Comparison of ENCODE assay signal across 8 cellular contexts in the genomic region with DNA sequence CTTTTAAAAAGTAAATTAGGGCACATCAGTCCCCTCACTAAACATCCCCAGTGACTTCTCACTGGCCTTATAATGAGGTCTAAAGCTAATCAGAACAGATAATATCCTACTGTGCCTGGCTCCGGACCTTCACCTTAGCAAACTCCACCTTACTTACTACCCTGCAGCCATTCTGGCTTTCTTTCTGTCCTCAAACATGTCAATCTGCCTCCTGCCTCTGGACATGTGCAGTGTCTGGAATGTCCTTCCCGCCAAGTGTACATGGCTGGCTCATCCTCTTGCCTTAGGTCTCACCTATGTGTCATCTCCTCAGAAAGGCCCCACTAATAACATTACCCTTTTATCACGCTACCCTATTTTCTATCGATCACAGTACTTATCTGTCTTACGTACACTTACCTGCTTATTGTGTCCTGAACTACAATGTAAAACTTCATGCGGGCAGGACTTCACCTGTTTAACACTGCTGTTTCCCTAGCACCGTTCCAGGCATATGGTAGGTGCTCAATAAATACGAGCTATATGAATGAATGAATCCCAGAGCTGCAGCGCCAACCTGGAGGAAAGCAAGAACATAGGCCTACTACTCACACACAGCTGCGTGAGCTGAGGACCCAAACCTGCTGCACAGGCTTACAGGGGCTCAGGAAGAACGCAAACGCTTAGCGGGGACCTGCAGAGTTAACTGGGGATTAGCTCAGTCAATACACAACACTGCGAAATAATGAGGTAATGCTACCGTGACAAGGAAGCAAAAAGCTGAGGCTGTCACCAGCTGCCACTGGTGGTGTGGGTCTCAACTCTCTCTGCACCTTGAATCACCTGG. TPM values are rescaled to one million over a fixed set of nuclear protein-coding genes. Genes with fewer than 3 reads are reported as not detected.
DNase-seq lines count a peak whose midpoint lies in the region; ATAC-seq and TF ChIP-seq lines count a peak whose summit lies in the region.

No MANE protein-coding gene starts in this region.

- peak overlapping the region; percentile 83 for H3K9ac ChIP-seq in OCI-LY1 (ENCODE audit: low read length)
- H3K9ac ChIP-seq in trophoblast cell (ENCODE audit: low read length): no peak overlapping the region

- no peak overlapping the region for H4K91ac ChIP-seq in trophoblast cell (ENCODE audit: low read depth, low read length)

- H3K4ac ChIP-seq in trophoblast cell (ENCODE audit: low read depth, low read length): peak overlapping the region; percentile 16

- no peaks in the 10 kb centered on the region for H4K20me1 ChIP-seq in OCI-LY1 (ENCODE audit: insufficient read depth, low read length)

- H4K8ac ChIP-seq in trophoblast cell (ENCODE audit: low read depth, low read length): peak overlapping the region; percentile 94

- peak overlapping the region; percentile 52 for H3K18ac ChIP-seq in trophoblast cell (ENCODE audit: low read length)

- peak overlapping the region; percentile 18 for H2AK5ac ChIP-seq in trophoblast cell (ENCODE audit: low read length)

- no peak overlapping the region for H2BK120ac ChIP-seq in trophoblast cell (ENCODE audit: insufficient read depth, low read length, poor library complexity)

- H3K9me3 Mint-ChIP-seq in endothelial cell (ENCODE audit: unreplicated experiment): no peaks in the 10 kb centered on the region

- H3K27me3 ChIP-seq in OCI-LY1 (ENCODE audit: insufficient read depth, low read length): no peaks in the 10 kb centered on the region
- H3K27me3 ChIP-seq in trophoblast cell (ENCODE audit: insufficient read depth, low read length): no peaks in the 10 kb centered on the region

- TF ChIP-seq CTCF in OCI-LY1 (IDR thresholded peaks at IDR 0.05; ENCODE audit: low read length) (no peak), endothelial cell (IDR thresholded peaks at IDR 0.05; ENCODE audit: unreplicated experiment) (no peak)

- no peak overlapping the region for H2BK5ac ChIP-seq in trophoblast cell (ENCODE audit: low read depth, low read length, poor library complexity)

- DNase-seq in NCI-H345 (lab: John Stamatoyannopoulos, UW) (peak; percentile 22), NCI-H345 treated with DMSO at 0.1 percent for 48 hours (lab: John Stamatoyannopoulos, UW; ENCODE audit: unreplicated experiment) (no peak), endothelial cell (ENCODE audit: low spot score) (no peak), trophoblast cell (no peak)
- no peak for DNase-seq in activated CD4-positive, CD25-positive, alpha-beta regulatory T cell treated with anti-CD3 and anti-CD28 coated beads, Interleukin-2, amount 50 U/mL, for 72 hours

- WGBS in trophoblast cell (ENCODE audit: extremely low coverage, insufficient coverage, insufficient read length): 100% methylated on average over 3 of the region's 15 CpGs

- peak overlapping the region; percentile 94 for H3K4me2 ChIP-seq in OCI-LY1 (ENCODE audit: low read length)
- peak overlapping the region; percentile 77 for H3K4me2 ChIP-seq in trophoblast cell (ENCODE audit: low read length)

- H3K4me3 ChIP-seq in OCI-LY1 (ENCODE audit: low read depth, low read length, poor library complexity, severe bottlenecking) (peak overlapping the region; percentile 70), trophoblast cell (ENCODE audit: low read depth, low read length) (no peak overlapping the region)

- H3K27ac Mint-ChIP-seq in endothelial cell (ENCODE audit: unreplicated experiment): peak overlapping the region; percentile 58

- H4K12ac ChIP-seq in trophoblast cell (ENCODE audit: low read depth, low read length): peak overlapping the region; percentile 12

- no peaks in the 10 kb centered on the region for H3K9me2 ChIP-seq in OCI-LY1 (ENCODE audit: low read depth, low read length)

- H3K9me3 ChIP-seq in OCI-LY1 (ENCODE audit: low read length) (no peaks in the 10 kb centered on the region), trophoblast cell (ENCODE audit: insufficient read depth, low read depth, low read length) (no peaks in the 10 kb centered on the region)

- H3K4me1 ChIP-seq in OCI-LY1 (ENCODE audit: insufficient read depth, low read length, severe bottlenecking) (peaks cover 52% of the 10 kb centered on the region), trophoblast cell (ENCODE audit: control insufficient read depth in 1 of 2, insufficient read depth in 2 of 2, low read length in 2 of 2) (peaks cover 4 to 13% of the 10 kb centered on the region in 2 experiments)

- H3K27me3 Mint-ChIP-seq in endothelial cell (ENCODE audit: unreplicated experiment): peaks cover 5% of the 10 kb centered on the region

- H2AFZ ChIP-seq in OCI-LY1 (ENCODE audit: low read length) (no peak overlapping the region), trophoblast cell (ENCODE audit: insufficient read depth, low read length, poor library complexity) (peak overlapping the region; percentile 12)

- H3K79me2 ChIP-seq in OCI-LY1 (ENCODE audit: insufficient read depth, low read length): 0 out of 2 replicates have a peak, but pooled peaks cover 2% of the 10 kb centered on the region
- H3K79me2 ChIP-seq in trophoblast cell (ENCODE audit: control insufficient read depth, insufficient read depth, low read length, poor library complexity): peaks cover 2% of the 10 kb centered on the region

- peaks cover 43% of the 10 kb centered on the region for H3K36me3 ChIP-seq in OCI-LY1 (ENCODE audit: insufficient read depth, low read length)
- H3K36me3 ChIP-seq in trophoblast cell (ENCODE audit: control insufficient read depth in 1 of 2, insufficient read depth in 2 of 2, low read length in 2 of 2): peaks cover 9 to 14% of the 10 kb centered on the region in 2 experiments

- no peak overlapping the region for H3K23ac ChIP-seq in trophoblast cell (ENCODE audit: low read length)

- no peak for ATAC-seq in GM21786 (IDR thresholded peaks at IDR 0.05; ENCODE audit: unreplicated experiment)
- no peak for ATAC-seq in HG03135 (IDR thresholded peaks at IDR 0.05; ENCODE audit: unreplicated experiment)

- H3K27ac ChIP-seq in OCI-LY1 (ENCODE audit: low read depth, low read length, poor library complexity, severe bottlenecking): peak overlapping the region; percentile 87
- no peak overlapping the region for H3K27ac ChIP-seq in trophoblast cell (ENCODE audit: low read depth, low read length)

- H2BK12ac ChIP-seq in trophoblast cell (ENCODE audit: low read length): no peak overlapping the region

- peaks cover 18% of the 10 kb centered on the region for H3K36me3 Mint-ChIP-seq in endothelial cell (ENCODE audit: low read depth, unreplicated experiment)

- peak overlapping the region; percentile 93 for H3K4me3 Mint-ChIP-seq in endothelial cell (ENCODE audit: unreplicated experiment)

- peaks cover 17% of the 10 kb centered on the region for H3K4me1 Mint-ChIP-seq in endothelial cell (ENCODE audit: unreplicated experiment)

- no peaks in the 10 kb centered on the region for H3F3A ChIP-seq in OCI-LY1 (ENCODE audit: insufficient read depth, low read length)

- H3K79me1 ChIP-seq in trophoblast cell (ENCODE audit: low read length): peaks cover 3% of the 10 kb centered on the region

- no peak overlapping the region for H3K14ac ChIP-seq in trophoblast cell (ENCODE audit: low read length)

RNA-seq across cellular contexts. Expression of gene UQCC2, which starts 1.0 kb away (rescaled TPM):
- total RNA-seq in endothelial cell (ENCODE audit: unreplicated experiment): 54.9 TPM
- polyA plus RNA-seq in trophoblast cell (2013): 65.9 and 67.3 TPM in 2 replicates

RNA-seq across cellular contexts. Expression of gene IP6K3, which starts 36.2 kb away (rescaled TPM):
- total RNA-seq in endothelial cell (ENCODE audit: unreplicated experiment): not detected
- 1.4 and 1.5 TPM in 2 replicates for polyA plus RNA-seq in trophoblast cell (2013)
